9 cellular contexts compared by ENCODE assay signal in genomic region chr17:34892864-34893263, GRCh38.
DNase-seq lines count a peak whose midpoint lies in the region; ATAC-seq and TF ChIP-seq lines count a peak whose summit lies in the region.
"Had no signal": no experiment of that assay in that cellular context is flagged by ENCODE, and none has a peak within 500 bp of the region (broad histone marks: within the 10 kb centered on the region; RNA-seq: fewer than 3 reads in every experiment).

No MANE protein-coding gene starts in this region.

- peak; percentile 10 for DNase-seq in A172 (ENCODE audit: low spot score)
- DNase-seq in EL, result peak; percentile 21
- DNase-seq in NCI-H2196 (lab: John Stamatoyannopoulos, UW; ENCODE audit: unreplicated experiment), result peak; percentile 24
- DNase-seq in cerebellar cortex (ENCODE audit: low spot score), result peak; percentile 53
- no peak for DNase-seq in retinal pigment epithelial cell (ENCODE audit: low read depth)
- no peak for DNase-seq in kidney glomerular epithelial cell (lab: John Stamatoyannopoulos, UW)
- DNase-seq in GDM1 (lab: John Stamatoyannopoulos, UW), result no peak

- no peak for ATAC-seq in GM18909 (IDR thresholded peaks at IDR 0.05; ENCODE audit: poor library complexity, unreplicated experiment)

- TF ChIP-seq CTCF in retinal pigment epithelial cell (conservative IDR thresholded peaks at IDR 0.05; ENCODE audit: low read depth, low read length), result peak; percentile 74

- no peak overlapping the region for H3K4me3 ChIP-seq in retinal pigment epithelial cell (ENCODE audit: low read length)
- H3K4me3 ChIP-seq: skin epidermis had no signal

Comparison
In these comparisons a context has a peak if more than half of its experiments do, and no peak if none do; other contexts are left out.
1. DNase-seq: peak in A172 (single experiment), EL (single experiment), NCI-H2196 (single experiment) and cerebellar cortex (single experiment); none in retinal pigment epithelial cell (single experiment), kidney glomerular epithelial cell (single experiment) and GDM1 (single experiment).